Comparison of ENCODE assay signal across 1 cellular context in genomic region chrX:112841820-112842157, GRCh38.
TF ChIP-seq lines count a peak whose summit lies in the region.

No MANE protein-coding gene starts in this region.

TF ChIP-seq in K562, 482 proteins besides CTCF, POLR2A, EP300 and RAD21 (continued from another document):
- TF ChIP-seq GTF3C2 (IDR thresholded peaks at IDR 0.05; ENCODE audit: borderline replicate concordance, extremely low read depth, insufficient read length) (no peak), MEF2A (IDR thresholded peaks at IDR 0.05; ENCODE audit: control insufficient read depth, low read depth, low read length) (no peak), POLR2AphosphoS5 (IDR thresholded peaks at IDR 0.05; ENCODE audit: control insufficient read depth, insufficient read depth, low read depth, low read length) (no peak), SMARCC2 (IDR thresholded peaks at IDR 0.05; ENCODE audit: low read depth) (no peak), GABPA (tag; conservative IDR thresholded peaks at IDR 0.05; ENCODE audit: low read depth) (no peak), ZNF133 (CRISPR knock-in tag; IDR thresholded peaks at IDR 0.05) (no peak), ZNF316 (IDR thresholded peaks at IDR 0.05) (peak; percentile 30; the same call in 1 of the 2 replicates), MAFF (IDR thresholded peaks at IDR 0.05; ENCODE audit: low read length) (peak; percentile 17; the same call in 1 of the 2 replicates), MNT (conservative IDR thresholded peaks at IDR 0.05) (no peak), ZFX (CRISPR knock-in tag; IDR thresholded peaks at IDR 0.05) (no peak), ZNF449 (CRISPR knock-in tag; IDR thresholded peaks at IDR 0.05) (no peak)
